9 cellular contexts compared by ENCODE assay signal in genomic region chr22:21383824-21384806, GRCh38. TPM values are rescaled to one million over a fixed set of nuclear protein-coding genes. Genes with fewer than 3 reads are reported as not detected.
A peak's percentile ranks its signal among the peaks of the same experiment; 100 is the strongest.
DNase-seq lines count a peak whose midpoint lies in the region; ATAC-seq and TF ChIP-seq lines count a peak whose summit lies in the region.
"Not testable (repeated sequence)": the region's sequence is repeated elsewhere in the genome, so short reads cannot be mapped to it uniquely, and the experiment has no call there.
"Had no signal": no experiment of that assay in that cellular context is flagged by ENCODE, and none has a peak within 500 bp of the region (broad histone marks: within the 10 kb centered on the region; RNA-seq: fewer than 3 reads in every experiment).

No MANE protein-coding gene starts in this region.

- DNase-seq in T-cell; body of pancreas; right lobe of liver; stimulated activated naive B cell treated with anti-CD40 and anti-IgM and Interleukin-4, amounts not matched to agents 10 μg/mL and 1 μg/mL and 100 μg/mL, for 72 hours: not testable (repeated sequence)

- H3K27ac Mint-ChIP-seq in T-cell; stimulated activated naive B cell treated with anti-CD40 and anti-IgM and Interleukin-4, amounts not matched to agents 10 μg/mL and 1 μg/mL and 100 μg/mL, for 72 hours: not testable (repeated sequence)

- no CpG with 5 or more reads among the region's 100 CpGs for whole genome bisulfite sequencing in body of pancreas, 2 donors
- WGBS in right lobe of liver (ENCODE audit: insufficient coverage, low coverage, low lambda C conversion rate, missing lambda C conversion rate): no CpG with 5 or more reads among the region's 100 CpGs

- H3K4me1 Mint-ChIP-seq in T-cell; stimulated activated naive B cell treated with anti-CD40 and anti-IgM and Interleukin-4, amounts not matched to agents 10 μg/mL and 1 μg/mL and 100 μg/mL, for 72 hours: not testable (repeated sequence)

- not testable (repeated sequence) for H3K27me3 ChIP-seq in body of pancreas, right lobe of liver

- H3K36me3 Mint-ChIP-seq in T-cell; stimulated activated naive B cell treated with anti-CD40 and anti-IgM and Interleukin-4, amounts not matched to agents 10 μg/mL and 1 μg/mL and 100 μg/mL, for 72 hours: not testable (repeated sequence)

- not testable (repeated sequence) for H3K27me3 Mint-ChIP-seq in T-cell; stimulated activated naive B cell treated with anti-CD40 and anti-IgM and Interleukin-4, amounts not matched to agents 10 μg/mL and 1 μg/mL and 100 μg/mL, for 72 hours

- H3K4me3 Mint-ChIP-seq in T-cell; stimulated activated naive B cell treated with anti-CD40 and anti-IgM and Interleukin-4, amounts not matched to agents 10 μg/mL and 1 μg/mL and 100 μg/mL, for 72 hours: not testable (repeated sequence)

- intact Hi-C loops in body of pancreas (cut with DNase I); right lobe of liver (cut with DNase I): not testable (repeated sequence)

- not testable (repeated sequence) for H3K27ac ChIP-seq in body of pancreas, right lobe of liver

- TF ChIP-seq POLR2A in body of pancreas (IDR thresholded peaks at IDR 0.05); right lobe of liver (IDR thresholded peaks at IDR 0.05): not testable (repeated sequence)

- not testable (repeated sequence) for TF ChIP-seq CTCF in body of pancreas (IDR thresholded peaks at IDR 0.05); right lobe of liver (IDR thresholded peaks at IDR 0.05)

- not testable (repeated sequence) for H3K9me3 Mint-ChIP-seq in T-cell; stimulated activated naive B cell treated with anti-CD40 and anti-IgM and Interleukin-4, amounts not matched to agents 10 μg/mL and 1 μg/mL and 100 μg/mL, for 72 hours

- CTCF ChIA-PET in T-cell (lab: Charles Lee): not testable (repeated sequence)

- ATAC-seq in GM18498 (IDR thresholded peaks at IDR 0.05; ENCODE audit: unreplicated experiment) (peak; percentile 79), GM21367 (IDR thresholded peaks at IDR 0.05; ENCODE audit: unreplicated experiment) (peak; percentile 53), HG02678 (IDR thresholded peaks at IDR 0.05; ENCODE audit: unreplicated experiment) (peak; percentile 73), HG03196 (IDR thresholded peaks at IDR 0.05; ENCODE audit: unreplicated experiment) (peak; percentile 70), T-cell (replicated peaks in 1 of 4) (peak; percentile 83 to 84 (median 83)), body of pancreas (peak; percentile 83), right lobe of liver (peak; percentile 83 to 89 (median 87))
- ATAC-seq in stimulated activated naive B cell treated with anti-CD40 and anti-IgM and Interleukin-4, amounts not matched to agents 10 μg/mL and 1 μg/mL and 100 μg/mL, for 72 hours (replicated peaks): peak; percentile 85 to 89

- not testable (repeated sequence) for H3K9me3 ChIP-seq in body of pancreas, right lobe of liver

- not testable (repeated sequence) for H3K4me1 ChIP-seq in body of pancreas, right lobe of liver

- not testable (repeated sequence) for H3K36me3 ChIP-seq in body of pancreas (replicated peaks in 1 of 2; ENCODE audit: insufficient read depth in 1 of 2, low read depth in 2 of 2); right lobe of liver

- POLR2A ChIA-PET in T-cell (lab: Charles Lee): not testable (repeated sequence)

- not testable (repeated sequence) for H3K4me3 ChIP-seq in body of pancreas, right lobe of liver

RNA-seq across cellular contexts. Expression of gene RIMBP3B, which starts 0.6 kb away (rescaled TPM):
- total RNA-seq in T-cell (1 to 10 TPM in 3 of 5 donors, under 1 TPM in 2; 0.14 to 3.9 (median 1.4) TPM), body of pancreas (not detected), right lobe of liver (under 1 TPM in 1 of 6 experiments, not detected in 5; 0.04 TPM)
- total RNA-seq: bronchial epithelial cell had no signal

RNA-seq across cellular contexts. Expression of gene HIC2, which starts 33.1 kb away (rescaled TPM):
- 10 to 100 TPM in 2 of 5 donors, 1 to 10 TPM in 3; 8.8 to 12.1 (median 10.0) TPM for total RNA-seq in T-cell
- total RNA-seq in body of pancreas: 1 to 10 TPM; 2.9 to 4.0 TPM
- 1 to 10 TPM in 5 of 6 experiments, under 1 TPM in 1; 0.88 to 1.9 (median 1.4) TPM for total RNA-seq in right lobe of liver
